Comparison of ENCODE assay signal across 1 cellular context in the genomic region with DNA sequence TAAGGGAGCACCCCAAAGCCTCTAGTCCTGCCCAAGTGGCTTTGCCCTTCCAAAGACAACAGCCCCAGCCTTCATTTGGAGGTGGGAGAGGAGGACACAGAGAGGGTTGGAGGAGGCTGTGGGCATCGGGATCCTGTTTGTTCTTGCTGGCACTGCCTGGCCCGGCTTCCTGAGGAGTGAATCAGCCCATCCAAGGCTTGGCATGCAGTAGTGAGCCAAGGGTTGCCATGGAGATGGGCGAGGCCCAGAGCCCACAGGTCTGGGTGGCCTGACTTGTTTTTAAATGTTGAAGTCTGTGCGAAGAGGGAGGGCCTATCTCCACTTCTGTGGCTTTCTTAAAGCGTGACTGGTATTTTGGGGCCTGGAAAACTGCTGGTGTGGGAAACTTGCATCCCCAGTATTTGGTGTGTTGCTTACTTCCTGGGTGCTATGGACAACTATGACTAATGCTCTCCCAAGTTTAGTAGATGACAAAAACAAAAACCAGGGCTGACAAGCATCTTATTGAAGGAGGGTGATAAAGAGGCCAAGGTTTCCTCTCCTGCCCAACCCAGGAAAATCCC.
TF ChIP-seq lines count a peak whose summit lies in the region.

No MANE protein-coding gene starts in this region.

TF ChIP-seq in SK-N-SH, 30 proteins besides CTCF, POLR2A, EP300 and RAD21 (continued from another document):
- TF ChIP-seq ZBTB33 (IDR thresholded peaks at IDR 0.05; ENCODE audit: borderline replicate concordance, low read depth) (no peak), FOXJ3 (CRISPR knock-in tag; IDR thresholded peaks at IDR 0.05) (no peak), RFX5 (IDR thresholded peaks at IDR 0.05; ENCODE audit: low read length) (no peak), RCOR1 (IDR thresholded peaks at IDR 0.05; ENCODE audit: low read length) (no peak), GABPA (IDR thresholded peaks at IDR 0.05; ENCODE audit: low read depth) (no peak), MAX (IDR thresholded peaks at IDR 0.05; ENCODE audit: low read depth) (peak; percentile 53; the same call in 1 of the 2 replicates), FOSL2 (IDR thresholded peaks at IDR 0.05; ENCODE audit: borderline replicate concordance, low read depth) (peak; percentile 78), IRF3 (IDR thresholded peaks at IDR 0.05; ENCODE audit: low read depth, low read length) (no peak), TAF1 (IDR thresholded peaks at IDR 0.05; ENCODE audit: borderline replicate concordance, low read depth, low read length) (no peak), NRF1 (IDR thresholded peaks at IDR 0.05; ENCODE audit: low read depth, low read length) (no peak), USF1 (IDR thresholded peaks at IDR 0.05; ENCODE audit: borderline replicate concordance, low read depth) (no peak), TEAD4 (IDR thresholded peaks at IDR 0.05; ENCODE audit: borderline replicate concordance, insufficient read depth) (peak; percentile 67; the same call in 1 of the 2 replicates), FOXM1 (IDR thresholded peaks at IDR 0.05; ENCODE audit: low read depth) (no peak), ELF1 (IDR thresholded peaks at IDR 0.05) (no peak), JUND (IDR thresholded peaks at IDR 0.05) (peak; percentile 52; the same call in 1 of the 2 replicates)
- TF ChIP-seq, protein P1, sequence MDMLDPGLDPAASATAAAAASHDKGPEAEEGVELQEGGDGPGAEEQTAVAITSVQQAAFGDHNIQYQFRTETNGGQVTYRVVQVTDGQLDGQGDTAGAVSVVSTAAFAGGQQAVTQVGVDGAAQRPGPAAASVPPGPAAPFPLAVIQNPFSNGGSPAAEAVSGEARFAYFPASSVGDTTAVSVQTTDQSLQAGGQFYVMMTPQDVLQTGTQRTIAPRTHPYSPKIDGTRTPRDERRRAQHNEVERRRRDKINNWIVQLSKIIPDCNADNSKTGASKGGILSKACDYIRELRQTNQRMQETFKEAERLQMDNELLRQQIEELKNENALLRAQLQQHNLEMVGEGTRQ (IDR thresholded peaks at IDR 0.05; ENCODE audit: borderline replicate concordance, low read depth, low read length), result no peak
